Comparison of ENCODE assay signal across 8 cellular contexts in genomic region chr3:190513409-190514162, GRCh38. TPM values are rescaled to one million over a fixed set of nuclear protein-coding genes. Genes with fewer than 3 reads are reported as not detected.
A peak's percentile ranks its signal among the peaks of the same experiment; 100 is the strongest.
DNase-seq lines count a peak whose midpoint lies in the region; ATAC-seq, FAIRE-seq and TF ChIP-seq lines count a peak whose summit lies in the region.

TSS of gene IL1RAP (plus strand) at chr3:190514085. CDS start at chr3:190564290, 50,205 bp downstream.

- no peaks in the 10 kb centered on the region for H3K9me3 ChIP-seq in keratinocyte (ENCODE audit: control insufficient read depth, low read depth, low read length)

- peak within 1 kb of the TSS; percentile 68 to 94 (median 89) for H3K4me3 ChIP-seq in keratinocyte (ENCODE audit: control insufficient read depth in 2 of 3, extremely low read depth in 1 of 3, insufficient read depth in 2 of 3, low read depth in 1 of 3, low read length in 3 of 3)

- in situ Hi-C loops in ACHN (cut with HindIII; ENCODE audit: low pct_ligation_motif_present, low pct_unique_long_range_greater_than_20kb, low sequenced_read_pairs): no loop called here

- H3K9me1 ChIP-seq in keratinocyte (ENCODE audit: control insufficient read depth, extremely low read depth, insufficient read depth, low read length): no peaks in the 10 kb centered on the region

- DNase-seq in ACHN (peak; percentile 92), NCI-H2196 treated with DMSO at 0.1 percent for 48 hours (lab: John Stamatoyannopoulos, UW; ENCODE audit: unreplicated experiment) (peak; percentile 55), keratinocyte (ENCODE audit: low read depth, low spot score) (peak; percentile 81)
- peak; percentile 67 to 85 (median 76) for DNase-seq in activated CD4-positive, CD25-positive, alpha-beta regulatory T cell (lab: John Stamatoyannopoulos, UW)
- DNase-seq in central memory CD4-positive, alpha-beta T cell: peak; percentile 88
- DNase-seq in stimulated activated CD4-positive, alpha-beta T cell treated with anti-CD3 and anti-CD28 coated beads, Interleukin-12 subunit alpha, Interleukin-12 subunit beta, amount 100 ng/mL, for 48 hours (ENCODE audit: low read depth in 2 of 3, low spot score in 1 of 3): peak; percentile 69 to 83 (median 73)

- H3K4me2 ChIP-seq in keratinocyte (ENCODE audit: control insufficient read depth, extremely low read depth, insufficient read depth, low read depth, low read length): peak within 1 kb of the TSS; percentile 87

- dilution Hi-C loops in keratinocyte (cut with MboI; ENCODE audit: extremely low pct_ligation_motif_present, low sequenced_read_pairs): no loop called here

- H3K27me3 ChIP-seq in keratinocyte (ENCODE audit: control insufficient read depth, extremely low read depth, insufficient read depth, low read length): no peaks in the 10 kb centered on the region

- H3K79me2 ChIP-seq in keratinocyte (ENCODE audit: control insufficient read depth, insufficient read depth, low read length): peaks cover 47% of the 10 kb centered on the region

- ATAC-seq in GM18858 (IDR thresholded peaks at IDR 0.05; ENCODE audit: unreplicated experiment) (peak; percentile 98), HG03097 (IDR thresholded peaks at IDR 0.05; ENCODE audit: low FRiP score, unreplicated experiment) (peak; percentile 99)

- peak within 1 kb of the TSS; percentile 90 for H3K9ac ChIP-seq in keratinocyte (ENCODE audit: control insufficient read depth, extremely low read depth, insufficient read depth, low read length)

- peaks cover 23% of the 10 kb centered on the region for H3K4me1 ChIP-seq in keratinocyte (ENCODE audit: control insufficient read depth, extremely low read depth, insufficient read depth, low read length)

- H3K36me3 ChIP-seq in keratinocyte (ENCODE audit: control insufficient read depth in 2 of 2, extremely low read depth in 1 of 2, insufficient read depth in 2 of 2, low read length in 2 of 2): peaks cover 0 to 12% of the 10 kb centered on the region in 2 experiments

- peak; percentile 18 to 51 (median 27) for TF ChIP-seq CTCF in keratinocyte (optimal IDR thresholded peaks at IDR 0.05 in 1 of 3, IDR thresholded peaks at IDR 0.05 in 1 of 3, conservative IDR thresholded peaks at IDR 0.05 in 1 of 3; ENCODE audit: extremely low read depth in 1 of 3, insufficient read depth in 2 of 3, low read length in 3 of 3)

- peak; percentile 93 for FAIRE-seq in keratinocyte (lab: Jason Lieb, UNC)

- H3K27ac ChIP-seq in keratinocyte (ENCODE audit: control insufficient read depth, insufficient read depth, low read length): peak within 1 kb of the TSS; percentile 84

- H4K20me1 ChIP-seq in keratinocyte (ENCODE audit: control insufficient read depth, extremely low read depth, insufficient read depth, low read length): no peaks in the 10 kb centered on the region

- H2AFZ ChIP-seq in keratinocyte (ENCODE audit: control insufficient read depth, low read length): peak within 1 kb of the TSS; percentile 95

RNA-seq across cellular contexts. Expression of gene IL1RAP, which starts in this region (rescaled TPM):
- polyA plus RNA-seq in keratinocyte: 62.8 to 93.5 TPM (median 69.7 TPM) in 3 replicates
- 41.0 TPM for polyA plus RNA-seq in keratinocyte (2011; ENCODE audit: low read depth)
- 29.2 and 45.2 TPM in 2 replicates for polyA plus RNA-seq in keratinocyte (2011; cell fraction: cytosol; rRNA removed)
- 111 and 114 TPM in 2 replicates for polyA plus RNA-seq in keratinocyte (2011; cell fraction: nucleus; rRNA removed)
- 16.2 and 32.7 TPM in 2 replicates for polyA plus RNA-seq in keratinocyte (2012; ENCODE audit: low replicate concordance)
- 124 to 216 TPM (median 189 TPM) in 3 replicates for polyA minus RNA-seq in keratinocyte
- 29.4 TPM for polyA minus RNA-seq in keratinocyte (2011; cell fraction: cytosol; rRNA and poly(A)+ RNA removed)
- polyA minus RNA-seq in keratinocyte (2011; cell fraction: nucleus; rRNA and poly(A)+ RNA removed): 82.6 and 226 TPM in 2 replicates

Comparison
In these comparisons a context has a peak if more than half of its experiments do, and no peak if none do; other contexts are left out.
1. Peak in every context shown above with its lines: DNase-seq, ATAC-seq, H3K4me3 ChIP-seq and H3K27ac ChIP-seq.